ENCODE assay signal across 1 cellular context in the genomic region with DNA sequence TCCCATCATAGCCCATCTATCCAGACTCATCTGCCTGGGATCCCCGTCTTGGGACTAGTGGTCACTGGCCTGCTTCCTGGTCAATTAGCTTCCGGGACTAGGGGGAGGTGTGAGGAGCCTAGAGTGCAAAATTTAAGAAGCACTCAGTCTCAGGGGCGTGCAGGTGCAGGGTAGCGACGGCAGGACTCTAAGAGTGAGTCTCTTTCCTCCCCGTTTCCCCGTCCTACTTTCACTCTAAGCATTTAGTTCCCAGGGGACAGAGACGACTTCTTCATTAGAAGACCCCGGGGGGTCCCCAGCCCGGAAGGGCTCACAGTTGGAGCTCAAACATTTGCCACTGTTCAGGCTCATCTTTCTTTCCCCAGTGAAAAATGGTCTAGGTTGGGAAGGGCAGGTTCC.
TF ChIP-seq lines count a peak whose summit lies in the region.

No MANE protein-coding gene starts in this region.

TF ChIP-seq in K562, 482 proteins besides CTCF, POLR2A, EP300 and RAD21:
- TF ChIP-seq MCM5 (IDR thresholded peaks at IDR 0.05; ENCODE audit: low read depth) (no peak), ZNF23 (CRISPR knock-in tag; IDR thresholded peaks at IDR 0.05) (no peak), ZNF584 (CRISPR knock-in tag; IDR thresholded peaks at IDR 0.05; ENCODE audit: low read depth) (no peak), NR2C2 (CRISPR knock-in tag; IDR thresholded peaks at IDR 0.05) (no peak), NR2C2 (tag; IDR thresholded peaks at IDR 0.05) (no peak), MBD2 (IDR thresholded peaks at IDR 0.05; ENCODE audit: borderline replicate concordance, low read depth) (no peak), MXI1 (IDR thresholded peaks at IDR 0.05; ENCODE audit: low read depth, low read length) (no peak)
